In the genomic region with DNA sequence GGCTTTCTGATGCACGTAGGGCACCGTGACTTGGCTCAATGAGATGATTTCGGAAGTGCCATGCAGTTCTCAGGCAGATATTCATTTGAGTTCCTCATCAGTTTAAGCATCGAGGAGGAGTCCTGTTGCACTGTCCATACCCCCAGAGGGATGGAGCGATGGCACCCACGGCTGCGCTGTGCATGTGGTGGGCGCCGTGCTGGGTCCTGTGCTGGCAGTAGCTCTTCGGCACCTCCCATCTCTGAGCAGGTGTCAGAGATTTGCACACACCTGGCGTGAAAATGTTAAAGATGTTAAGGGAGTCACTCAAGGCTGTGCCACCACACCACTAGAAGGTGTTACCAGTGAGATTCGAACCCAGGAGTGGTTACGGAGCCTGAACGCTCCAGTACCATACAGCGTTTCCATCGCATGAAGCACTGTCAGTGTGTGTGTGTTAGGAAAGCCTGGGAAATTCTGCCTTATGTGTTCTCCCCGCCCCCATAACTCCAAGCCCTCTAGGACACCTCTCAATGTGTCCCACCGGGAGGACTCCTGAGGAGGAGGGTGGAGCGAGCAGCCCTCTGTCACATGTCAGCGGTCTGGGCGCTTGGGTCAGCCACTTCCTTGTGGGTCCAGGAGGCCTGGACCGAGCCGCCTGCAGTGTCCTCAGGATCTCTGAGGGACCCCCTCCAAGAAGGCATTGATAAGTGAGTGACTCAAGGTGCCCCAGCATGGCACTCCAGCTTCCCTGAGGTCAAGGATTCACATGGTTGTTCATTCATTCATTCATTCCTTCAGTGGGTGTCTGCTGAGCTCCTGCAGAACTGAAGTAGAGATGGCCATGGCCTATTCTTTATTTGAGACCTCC, we compare ENCODE assay signal across 1 cellular context.
TF ChIP-seq lines count a peak whose summit lies in the region.

No MANE protein-coding gene starts in this region.

TF ChIP-seq in IMR-90, 13 proteins besides CTCF, POLR2A, EP300 and RAD21:
- TF ChIP-seq FOS (IDR thresholded peaks at IDR 0.05; ENCODE audit: low read depth, low read length) (no peak), CEBPB (IDR thresholded peaks at IDR 0.05; ENCODE audit: low read depth, low read length) (no peak), SMC3 (IDR thresholded peaks at IDR 0.05; ENCODE audit: low read depth, low read length) (no peak), MAZ (IDR thresholded peaks at IDR 0.05; ENCODE audit: borderline replicate concordance, low read depth, low read length) (no peak), RFX5 (IDR thresholded peaks at IDR 0.05; ENCODE audit: low read depth, low read length) (no peak), NFE2L2 (IDR thresholded peaks at IDR 0.05; ENCODE audit: low read depth, low read length) (no peak), RCOR1 (IDR thresholded peaks at IDR 0.05; ENCODE audit: insufficient replicate concordance, low read length) (no peak), CHD1 (IDR thresholded peaks at IDR 0.05; ENCODE audit: low read depth, low read length) (no peak), MAFK (IDR thresholded peaks at IDR 0.05; ENCODE audit: low read depth, low read length) (no peak), BHLHE40 (IDR thresholded peaks at IDR 0.05; ENCODE audit: low read depth, low read length) (no peak), MXI1 (IDR thresholded peaks at IDR 0.05; ENCODE audit: borderline replicate concordance, low read depth, low read length) (no peak)
- TF ChIP-seq, protein P1, sequence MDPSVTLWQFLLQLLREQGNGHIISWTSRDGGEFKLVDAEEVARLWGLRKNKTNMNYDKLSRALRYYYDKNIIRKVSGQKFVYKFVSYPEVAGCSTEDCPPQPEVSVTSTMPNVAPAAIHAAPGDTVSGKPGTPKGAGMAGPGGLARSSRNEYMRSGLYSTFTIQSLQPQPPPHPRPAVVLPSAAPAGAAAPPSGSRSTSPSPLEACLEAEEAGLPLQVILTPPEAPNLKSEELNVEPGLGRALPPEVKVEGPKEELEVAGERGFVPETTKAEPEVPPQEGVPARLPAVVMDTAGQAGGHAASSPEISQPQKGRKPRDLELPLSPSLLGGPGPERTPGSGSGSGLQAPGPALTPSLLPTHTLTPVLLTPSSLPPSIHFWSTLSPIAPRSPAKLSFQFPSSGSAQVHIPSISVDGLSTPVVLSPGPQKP (IDR thresholded peaks at IDR 0.05; ENCODE audit: borderline replicate concordance, low read depth, low read length), result no peak
- TF ChIP-seq, protein P2, sequence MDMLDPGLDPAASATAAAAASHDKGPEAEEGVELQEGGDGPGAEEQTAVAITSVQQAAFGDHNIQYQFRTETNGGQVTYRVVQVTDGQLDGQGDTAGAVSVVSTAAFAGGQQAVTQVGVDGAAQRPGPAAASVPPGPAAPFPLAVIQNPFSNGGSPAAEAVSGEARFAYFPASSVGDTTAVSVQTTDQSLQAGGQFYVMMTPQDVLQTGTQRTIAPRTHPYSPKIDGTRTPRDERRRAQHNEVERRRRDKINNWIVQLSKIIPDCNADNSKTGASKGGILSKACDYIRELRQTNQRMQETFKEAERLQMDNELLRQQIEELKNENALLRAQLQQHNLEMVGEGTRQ (IDR thresholded peaks at IDR 0.05; ENCODE audit: low read depth, low read length), result no peak
